In the genomic region with DNA sequence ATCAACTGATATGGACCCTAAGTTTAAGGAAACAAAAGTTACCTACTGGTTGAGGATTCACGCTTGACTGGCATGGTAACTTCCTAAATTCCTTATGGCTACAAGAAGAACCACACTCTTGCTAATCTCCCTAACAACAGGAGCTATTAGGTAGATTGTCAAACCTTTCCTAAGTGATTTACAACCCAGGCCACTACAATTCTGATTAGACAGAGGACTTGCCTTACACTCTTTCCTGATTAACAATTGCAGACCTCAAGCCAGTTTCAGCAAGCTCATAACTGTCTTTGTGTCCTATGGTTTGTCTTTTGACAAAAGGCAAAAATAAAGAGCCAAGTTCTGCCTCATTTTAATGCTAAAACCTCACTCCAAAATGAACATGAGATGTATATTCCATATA, we compare ENCODE assay signal across 30 cellular contexts. TPM values are rescaled to one million over a fixed set of nuclear protein-coding genes. Genes with fewer than 3 reads are reported as not detected.
"Had no signal": no experiment of that assay in that cellular context is flagged by ENCODE, and none has a peak within 500 bp of the region (broad histone marks: within the 10 kb centered on the region; RNA-seq: fewer than 3 reads in every experiment).

No MANE protein-coding gene starts in this region.

- H3K4me1 ChIP-seq: ascending aorta, body of pancreas had no signal

- H3K27ac ChIP-seq: ascending aorta, body of pancreas, SK-N-MC had no signal

- ATAC-seq: activated CD8-positive, alpha-beta memory T cell treated with anti-CD3 and anti-CD28 coated beads, Interleukin-2, amount 10 ng/mL, durations not matched to agents 7 days and 5 days; activated naive CD4-positive, alpha-beta T cell treated with anti-CD3 and anti-CD28 coated beads, Interleukin-2, amount 50 U/mL, for 72 hours; activated naive CD8-positive, alpha-beta T cell treated with anti-CD3 and anti-CD28 coated beads, Interleukin-2, amount 50 U/mL, for 24 hours; activated T-cell treated with anti-CD3 and anti-CD28 coated beads, Interleukin-2, amount 50 U/mL, for 4 hours; body of pancreas; Panc1; Right ventricle myocardium inferior had no signal

- DNase-seq: activated B cell treated with CpG ODN at 0.5 μM for 24 hours; activated CD4-positive, alpha-beta T cell treated with anti-CD3 and anti-CD28 coated beads for 1 hour; activated CD4-positive, alpha-beta T cell treated with anti-CD3 and anti-CD28 coated beads, Interleukin-2, amount 10 ng/mL, durations not matched to agents 24 days and 14 days; activated CD4-positive, alpha-beta T cell treated with anti-CD3 and anti-CD28 coated beads, Interleukin-2, amount 50 U/mL, for 48 hours; activated CD8-positive, alpha-beta memory T cell treated with anti-CD3 and anti-CD28 coated beads, Interleukin-2, amount 10 ng/mL, durations not matched to agents 7 days and 5 days; activated effector memory CD4-positive, alpha-beta T cell treated with anti-CD3 and anti-CD28 coated beads, Interleukin-2, amount 50 U/mL, for 16 hours; activated naive CD4-positive, alpha-beta T cell treated with Interleukin-2 at 50 U/mL for 16 hours; activated naive CD8-positive, alpha-beta T cell treated with anti-CD3 and anti-CD28 coated beads, Interleukin-2, amount 50 U/mL, for 24 hours; activated T-cell treated with anti-CD3 and anti-CD28 coated beads, Interleukin-2, amount 50 U/mL, for 4 hours; amniotic stem cell; body of pancreas; central memory CD4-positive, alpha-beta T cell; NCI-H1092; NCI-H1417; NCI-H1930; NCI-H2171; NCI-H226; NCI-H526 treated with DMSO at 0.1 percent for 48 hours; OCI-M1; RPMI8226; SW 1271 had no signal

- H3K4me3 ChIP-seq: ascending aorta, body of pancreas, SK-N-MC had no signal

- FAIRE-seq: bronchial epithelial cell had no signal

- H3K36me3 ChIP-seq: ascending aorta had no signal

- H3K9me3 ChIP-seq: ascending aorta had no signal

- H3K27me3 ChIP-seq: ascending aorta, body of pancreas had no signal

RNA-seq across cellular contexts. Expression of a gene that starts 16.3 kb away (rescaled TPM):
- total RNA-seq: activated B cell treated with CpG ODN at 0.5 μM for 24 hours; activated CD4-positive, alpha-beta T cell treated with anti-CD3 and anti-CD28 coated beads, Interleukin-2, amount 10 ng/mL, durations not matched to agents 24 days and 14 days; activated CD8-positive, alpha-beta memory T cell treated with anti-CD3 and anti-CD28 coated beads, Interleukin-2, amount 10 ng/mL, durations not matched to agents 7 days and 5 days; activated naive CD4-positive, alpha-beta T cell treated with anti-CD3 and anti-CD28 coated beads, Interleukin-2, amount 50 U/mL, for 72 hours; activated T-cell treated with anti-CD3 and anti-CD28 coated beads, Interleukin-2, amount 50 U/mL, for 4 hours; ascending aorta; body of pancreas; bronchial epithelial cell; LHCN-M2; M059J; NCI-H460; Right ventricle myocardium inferior had no signal

RNA-seq across cellular contexts. Expression of a gene that starts 17.0 kb away (rescaled TPM):
- total RNA-seq: activated B cell treated with CpG ODN at 0.5 μM for 24 hours; activated CD4-positive, alpha-beta T cell treated with anti-CD3 and anti-CD28 coated beads, Interleukin-2, amount 10 ng/mL, durations not matched to agents 24 days and 14 days; activated CD8-positive, alpha-beta memory T cell treated with anti-CD3 and anti-CD28 coated beads, Interleukin-2, amount 10 ng/mL, durations not matched to agents 7 days and 5 days; ascending aorta; body of pancreas; bronchial epithelial cell; LHCN-M2; M059J; NCI-H460; Right ventricle myocardium inferior had no signal
